ENCODE assay signal across 31 cellular contexts in genomic region chr9:127181315-127181580, GRCh38. TPM values are rescaled to one million over a fixed set of nuclear protein-coding genes. Genes with fewer than 3 reads are reported as not detected.
DNase-seq lines count a peak whose midpoint lies in the region; ATAC-seq and TF ChIP-seq lines count a peak whose summit lies in the region.
"Had no signal": no experiment of that assay in that cellular context is flagged by ENCODE, and none has a peak within 500 bp of the region (broad histone marks: within the 10 kb centered on the region; RNA-seq: fewer than 3 reads in every experiment).

No MANE protein-coding gene starts in this region.

- POLR2A ChIA-PET in MCF 10A (lab: Yijun Ruan, JAX): interaction anchor here (0.7 kb wide), 1 partner anchor 38 kb away, joined by 3 read pairs; no protein-coding TSS in a partner anchor

- H4K91ac ChIP-seq in neuronal stem cell (ENCODE audit: low read depth, low read length, poor library complexity): no peak overlapping the region

- no peaks in the 10 kb centered on the region for H3F3A ChIP-seq in MM.1S (ENCODE audit: insufficient read depth, low read length)

- peaks cover 7% of the 10 kb centered on the region for H3K4me1 Mint-ChIP-seq in MCF 10A (ENCODE audit: insufficient read depth, unreplicated experiment)
- H3K4me1 Mint-ChIP-seq: activated T-helper 17 cell treated with anti-CD3 and anti-CD28 coated beads, Interleukin-2, amount 50 U/mL, for 72 hours; stimulated activated naive CD8-positive, alpha-beta T cell treated with anti-CD3 and anti-CD28 coated beads, Interleukin-15, amount 100 ng/mL, for 72 hours had no signal

- no TSS peak for BruUV-seq in MCF 10A (replicated peaks; lab: Mats Ljungman, UMichigan)

- no CpG with 5 or more reads among the region's 3 CpGs for WGBS in neuronal stem cell (ENCODE audit: extremely low coverage in 2 of 2, insufficient read length in 2 of 2, insufficient replicate concordance in 1 of 2), 2 donors
- 100% methylated on average over 3 of the region's 3 CpGs for WGBS in esophagus muscularis mucosa

- intact Hi-C loops in breast epithelium (cut with DNase I; ENCODE audit: low total_unique reads) (no loop called here), MCF 10A (cut with micrococcal nuclease) (no loop called here), upper lobe of right lung (cut with DNase I) (no loop called here), esophagus muscularis mucosa (cut with DNase I) (no loop called here)

- H3K4me1 ChIP-seq in breast epithelium (peaks cover 0 to 7% of the 10 kb centered on the region in 2 donors), neuronal stem cell (ENCODE audit: control insufficient read depth in 2 of 2, insufficient read depth in 1 of 2, low read depth in 1 of 2, low read length in 2 of 2) (peaks cover 2 to 8% of the 10 kb centered on the region in 2 donors), upper lobe of right lung (peaks cover 11% of the 10 kb centered on the region), esophagus muscularis mucosa (peaks cover 38 to 48% (median 41%) of the 10 kb centered on the region in 4 donors), MM.1S (ENCODE audit: low read length) (no peaks in the 10 kb centered on the region)

- H3K79me2 ChIP-seq in MM.1S (ENCODE audit: low read length): no peaks in the 10 kb centered on the region

- H3K4me3 ChIP-seq in breast epithelium (no peak overlapping the region), coronary artery (no peak overlapping the region), neuronal stem cell (ENCODE audit: low read length in 2 of 2) (no peak overlapping the region), upper lobe of right lung (no peak overlapping the region), esophagus muscularis mucosa (no peak overlapping the region), MM.1S (ENCODE audit: low read length) (no peak overlapping the region)
- H3K4me3 ChIP-seq: BLaER1, K562, neural progenitor cell, SJCRH30, transverse colon had no signal

- no peak overlapping the region for H2AK5ac ChIP-seq in neuronal stem cell (ENCODE audit: low read depth, low read length)

- no peak overlapping the region for H2BK120ac ChIP-seq in neuronal stem cell (ENCODE audit: low read depth, low read length)

- TF ChIP-seq POLR2A in breast epithelium (IDR thresholded peaks at IDR 0.05): no peak
- TF ChIP-seq POLR2A in esophagus muscularis mucosa (IDR thresholded peaks at IDR 0.05; ENCODE audit: low read depth): no peak

- TF ChIP-seq EP300 in esophagus muscularis mucosa (IDR thresholded peaks at IDR 0.05): no peak

- no peak overlapping the region for H3K27ac Mint-ChIP-seq in MCF 10A (ENCODE audit: low read depth, unreplicated experiment)
- H3K27ac Mint-ChIP-seq: activated T-helper 17 cell treated with anti-CD3 and anti-CD28 coated beads, Interleukin-2, amount 50 U/mL, for 72 hours; memory B cell; progenitor cell of endocrine pancreas; stimulated activated naive CD8-positive, alpha-beta T cell treated with anti-CD3 and anti-CD28 coated beads, Interleukin-15, amount 100 ng/mL, for 72 hours; WTC11 had no signal

- no peak overlapping the region for H3K4me3 Mint-ChIP-seq in MCF 10A (ENCODE audit: unreplicated experiment)
- H3K4me3 Mint-ChIP-seq: activated T-helper 17 cell treated with anti-CD3 and anti-CD28 coated beads, Interleukin-2, amount 50 U/mL, for 72 hours; brain; memory B cell; stimulated activated naive CD8-positive, alpha-beta T cell treated with anti-CD3 and anti-CD28 coated beads, Interleukin-15, amount 100 ng/mL, for 72 hours; WTC11 had no signal

- peak overlapping the region; percentile 14 for H3K23ac ChIP-seq in neuronal stem cell (ENCODE audit: low read depth, low read length, poor library complexity)

- no peak overlapping the region for H3K14ac ChIP-seq in neuronal stem cell (ENCODE audit: low read length)

- H3K9me3 Mint-ChIP-seq in MCF 10A (ENCODE audit: unreplicated experiment): no peaks in the 10 kb centered on the region
- H3K9me3 Mint-ChIP-seq: activated T-helper 17 cell treated with anti-CD3 and anti-CD28 coated beads, Interleukin-2, amount 50 U/mL, for 72 hours; brain; memory B cell; neural progenitor cell; stimulated activated naive CD8-positive, alpha-beta T cell treated with anti-CD3 and anti-CD28 coated beads, Interleukin-15, amount 100 ng/mL, for 72 hours; WTC11 had no signal

- H3K36me3 ChIP-seq in breast epithelium (no peaks in the 10 kb centered on the region), neuronal stem cell (replicated peaks in 1 of 2; ENCODE audit: control insufficient read depth in 2 of 2, insufficient read depth in 2 of 2, low read length in 2 of 2) (no peaks in the 10 kb centered on the region), upper lobe of right lung (no peaks in the 10 kb centered on the region), esophagus muscularis mucosa (no peaks in the 10 kb centered on the region), MM.1S (replicated peaks; ENCODE audit: insufficient read depth, low read length) (no peaks in the 10 kb centered on the region)
- H3K36me3 ChIP-seq: BLaER1, neural progenitor cell, SJCRH30, transverse colon had no signal

- H3K9me3 ChIP-seq in breast epithelium (no peaks in the 10 kb centered on the region), neuronal stem cell (replicated peaks in 1 of 2; ENCODE audit: control insufficient read depth in 2 of 2, insufficient read depth in 1 of 2, low read depth in 1 of 2, low read length in 2 of 2) (no peaks in the 10 kb centered on the region), upper lobe of right lung (no peaks in the 10 kb centered on the region), esophagus muscularis mucosa (no peaks in the 10 kb centered on the region), MM.1S (replicated peaks; ENCODE audit: insufficient read depth, low read length) (no peaks in the 10 kb centered on the region)
- H3K9me3 ChIP-seq: SJCRH30, transverse colon had no signal

- no peaks in the 10 kb centered on the region for H3K9me2 ChIP-seq in MM.1S (replicated peaks; ENCODE audit: insufficient read depth, low read length)

- H3K27me3 Mint-ChIP-seq in MCF 10A (ENCODE audit: insufficient read depth, unreplicated experiment): peaks cover 17% of the 10 kb centered on the region
- H3K27me3 Mint-ChIP-seq: activated T-helper 17 cell treated with anti-CD3 and anti-CD28 coated beads, Interleukin-2, amount 50 U/mL, for 72 hours; memory B cell; progenitor cell of endocrine pancreas; stimulated activated naive CD8-positive, alpha-beta T cell treated with anti-CD3 and anti-CD28 coated beads, Interleukin-15, amount 100 ng/mL, for 72 hours had no signal

- H3K27me3 ChIP-seq in breast epithelium (no peaks in the 10 kb centered on the region), neuronal stem cell (ENCODE audit: control insufficient read depth in 3 of 3, insufficient read depth in 3 of 3, low read depth in 1 of 3, low read length in 3 of 3) (no peaks in the 10 kb centered on the region), upper lobe of right lung (no peaks in the 10 kb centered on the region), esophagus muscularis mucosa (no peaks in the 10 kb centered on the region), MM.1S (replicated peaks; ENCODE audit: insufficient read depth, low read length) (no peaks in the 10 kb centered on the region)
- H3K27me3 ChIP-seq: BLaER1, neural progenitor cell, SJCRH30, transverse colon had no signal

- no peak for ATAC-seq in upper lobe of right lung
- ATAC-seq: activated T-helper 17 cell treated with anti-CD3 and anti-CD28 coated beads, Interleukin-2, amount 50 U/mL, for 72 hours; K562; stimulated activated naive CD8-positive, alpha-beta T cell treated with anti-CD3 and anti-CD28 coated beads, Interleukin-15, amount 100 ng/mL, for 72 hours; WTC11 had no signal

- H2BK12ac ChIP-seq in neuronal stem cell (ENCODE audit: low read length): no peak overlapping the region

- no peak overlapping the region for H3K27ac ChIP-seq in breast epithelium
- H3K27ac ChIP-seq in coronary artery: no peak overlapping the region
- no peak overlapping the region for H3K27ac ChIP-seq in neuronal stem cell (replicated peaks; ENCODE audit: low read length)
- no peak overlapping the region for H3K27ac ChIP-seq in upper lobe of right lung
- H3K27ac ChIP-seq in esophagus muscularis mucosa (replicated peaks in 1 of 4): no peak overlapping the region
- no peak overlapping the region for H3K27ac ChIP-seq in MM.1S (ENCODE audit: low read length)
- H3K27ac ChIP-seq: BLaER1, neural progenitor cell, SJCRH30, transverse colon had no signal

- CTCF ChIA-PET in MCF 10A (lab: Yijun Ruan, JAX): interaction anchor here (1.7 kb wide), 1 partner anchor 17 kb away, joined by 3 read pairs; no protein-coding TSS in a partner anchor

- H3K18ac ChIP-seq in neuronal stem cell (ENCODE audit: low read length): no peak overlapping the region

- H2AFZ ChIP-seq in neuronal stem cell (ENCODE audit: low read length) (no peak overlapping the region), MM.1S (ENCODE audit: low read length) (no peak overlapping the region)
- H2AFZ ChIP-seq: neural progenitor cell had no signal

- H4K8ac ChIP-seq in neuronal stem cell (ENCODE audit: low read depth, low read length): no peak overlapping the region

- peaks cover 5% of the 10 kb centered on the region for H3K36me3 Mint-ChIP-seq in MCF 10A (ENCODE audit: insufficient read depth, unreplicated experiment)
- H3K36me3 Mint-ChIP-seq: neural progenitor cell, WTC11 had no signal

- no peak overlapping the region for H2BK15ac ChIP-seq in neuronal stem cell (ENCODE audit: low read length)

- no peaks in the 10 kb centered on the region for H3K79me1 ChIP-seq in neuronal stem cell (ENCODE audit: low read depth, low read length)

- H3K4ac ChIP-seq in neuronal stem cell (ENCODE audit: low read length): no peak overlapping the region

- H3K9ac ChIP-seq in neuronal stem cell (ENCODE audit: low read depth, low read length, poor library complexity): no peak overlapping the region
- no peak overlapping the region for H3K9ac ChIP-seq in MM.1S (ENCODE audit: low read length)
- H3K9ac ChIP-seq: BLaER1, neural progenitor cell had no signal

- H3K4me2 ChIP-seq in neuronal stem cell (ENCODE audit: insufficient read depth, low read length, poor library complexity, severe bottlenecking) (no peak overlapping the region), MM.1S (ENCODE audit: low read depth, low read length) (no peak overlapping the region)
- H3K4me2 ChIP-seq: BLaER1, neural progenitor cell had no signal

- no peak overlapping the region for H2BK5ac ChIP-seq in neuronal stem cell (ENCODE audit: low read length)

- TF ChIP-seq CTCF in breast epithelium (IDR thresholded peaks at IDR 0.05) (no peak), MCF 10A (IDR thresholded peaks at IDR 0.05; ENCODE audit: unreplicated experiment) (no peak), coronary artery (IDR thresholded peaks at IDR 0.05) (no peak), upper lobe of right lung (IDR thresholded peaks at IDR 0.05) (no peak), esophagus muscularis mucosa (IDR thresholded peaks at IDR 0.05) (no peak), MM.1S (IDR thresholded peaks at IDR 0.05; ENCODE audit: low read length) (no peak)

- DNase-seq in breast epithelium (ENCODE audit: low spot score in 2 of 2) (peak; percentile 15 to 24), MCF 10A (ENCODE audit: unreplicated experiment) (no peak), coronary artery (ENCODE audit: low spot score) (peak; percentile 49), neuronal stem cell (ENCODE audit: low spot score) (no peak), upper lobe of right lung (peak; percentile 41), AG08396 (ENCODE audit: low spot score) (no peak), esophagus muscularis mucosa (ENCODE audit: extremely low spot score) (no peak), MM.1S (no peak)
- DNase-seq: activated CD4-positive, alpha-beta T cell treated with anti-CD3 and anti-CD28 coated beads, Interleukin-2, amount 50 U/mL, for 48 hours; DMS153; effector memory CD4-positive, alpha-beta T cell; foreskin fibroblast; GOT3; NCI-H1417 treated with DMSO at 0.1 percent for 48 hours; NCI-H2081 treated with DMSO at 0.1 percent for 48 hours; NCI-H446; NCI-H774; SJCRH30; stimulated activated CD4-positive, alpha-beta T cell treated with anti-CD3 and anti-CD28 coated beads, Interleukin-1b, Interleukin-23, amount 100 ng/mL, for 48 hours; stimulated activated CD8-positive, alpha-beta memory T cell treated with anti-CD3 and anti-CD28 coated beads, Interleukin-4, amount 100 ng/mL, for 48 hours; T1000 had no signal

- no peaks in the 10 kb centered on the region for H4K20me1 ChIP-seq in MM.1S (ENCODE audit: insufficient read depth, low read length)
- H4K20me1 ChIP-seq: BLaER1 had no signal

RNA-seq across cellular contexts. Expression of gene ANGPTL2, which starts 58.8 kb away (rescaled TPM):
- total RNA-seq in breast epithelium: 10 to 100 TPM; 30.9 to 61.8 (median 51.8) TPM
- not detected in 2 replicates for total RNA-seq in MCF 10A (2022)
- 13.6 TPM for polyA plus RNA-seq in neuronal stem cell (2013, experiment 1 of 2)
- 14.2 TPM for polyA plus RNA-seq in neuronal stem cell (2013, experiment 2 of 2)
- total RNA-seq in upper lobe of right lung: 19.4 TPM
- total RNA-seq in esophagus muscularis mucosa: 10 to 100 TPM; 29.5 to 57.0 (median 41.3) TPM
- total RNA-seq: activated T-helper 17 cell treated with anti-CD3 and anti-CD28 coated beads, Interleukin-2, amount 50 U/mL, for 72 hours; K562 had no signal
- polyA plus RNA-seq: K562 had no signal

Comparison
In these comparisons a context has a peak if more than half of its experiments do, and no peak if none do; other contexts are left out.
1. DNase-seq: peak in breast epithelium (2 of 2), coronary artery (single experiment) and upper lobe of right lung (single experiment); none in MCF 10A (single experiment), neuronal stem cell (single experiment), AG08396 (single experiment), esophagus muscularis mucosa (single experiment) and MM.1S (single experiment).
2. RNA of gene ANGPTL2, which starts 58.8 kb away (total RNA-seq): 30.9 to 61.8 TPM in breast epithelium, 29.5 to 57.0 TPM in esophagus muscularis mucosa and 19.4 TPM in upper lobe of right lung (single experiment); not detected in MCF 10A; every median in the first group is over 10 times any median in the second.